ENCODE assay signal across 10 cellular contexts in genomic region chr22:42077486-42078125, GRCh38. TPM values are rescaled to one million over a fixed set of nuclear protein-coding genes. Genes with fewer than 3 reads are reported as not detected.
DNase-seq lines count a peak whose midpoint lies in the region; ATAC-seq and TF ChIP-seq lines count a peak whose summit lies in the region.
"Had no signal": no experiment of that assay in that cellular context is flagged by ENCODE, and none has a peak within 500 bp of the region (broad histone marks: within the 10 kb centered on the region; RNA-seq: fewer than 3 reads in every experiment).

No MANE protein-coding gene starts in this region.

- H3K27ac Mint-ChIP-seq in Caco-2 (ENCODE audit: unreplicated experiment) (peak overlapping the region; percentile 93), immature natural killer cell (peak overlapping the region in 5 of 6 donors; percentile 65 to 98 (median 95))
- peak overlapping the region; percentile 52 for H3K27ac Mint-ChIP-seq in activated CD8-positive, alpha-beta T cell treated with anti-CD3 and anti-CD28 coated beads, Interleukin-2, amount 10 ng/mL, durations not matched to agents 7 days and 5 days

- no peak for TF ChIP-seq POLR2A in spleen (IDR thresholded peaks at IDR 0.05)

- H3K27me3 ChIP-seq in Caco-2 (replicated peaks; ENCODE audit: control insufficient read depth, insufficient read depth, low read length) (no peaks in the 10 kb centered on the region), spleen (replicated peaks in 1 of 7) (no peaks in the 10 kb centered on the region)

- H3K4me3 Mint-ChIP-seq in Caco-2 (ENCODE audit: unreplicated experiment) (no peak overlapping the region), immature natural killer cell (peak overlapping the region in 1 of 5 donors; percentile 21)
- H3K4me3 Mint-ChIP-seq in activated CD8-positive, alpha-beta T cell treated with anti-CD3 and anti-CD28 coated beads, Interleukin-2, amount 10 ng/mL, durations not matched to agents 7 days and 5 days: no peak overlapping the region

- H3K4me1 ChIP-seq in Caco-2: peaks cover 24% of the 10 kb centered on the region
- H3K4me1 ChIP-seq in spleen: peaks cover 24 to 81% (median 65%) of the 10 kb centered on the region in 6 donors

- intact Hi-C loops in Caco-2 (cut with micrococcal nuclease; ENCODE audit: unreplicated experiment): loop anchor here (10.0 kb wide), 2 partner anchors 493 to 537 kb away; partner anchors contain the start of genes PMM1 and POLDIP3
- intact Hi-C loops in spleen (cut with DNase I; ENCODE audit: low total_unique reads): no loop called here

- H3K36me3 ChIP-seq in Caco-2 (ENCODE audit: control insufficient read depth, insufficient read depth, low read length) (peaks cover 1% of the 10 kb centered on the region; the same call in 1 of the 2 replicates), spleen (peaks cover 0 to 35% (median 9%) of the 10 kb centered on the region in 6 donors)

- H3K27me3 Mint-ChIP-seq in Caco-2 (ENCODE audit: insufficient read depth, unreplicated experiment): no peaks in the 10 kb centered on the region
- no peaks in the 10 kb centered on the region for H3K27me3 Mint-ChIP-seq in activated CD8-positive, alpha-beta T cell treated with anti-CD3 and anti-CD28 coated beads, Interleukin-2, amount 10 ng/mL, durations not matched to agents 7 days and 5 days (ENCODE audit: low read depth)
- peaks cover 3 to 14% (median 14%) of the 10 kb centered on the region in 3 donors for H3K27me3 Mint-ChIP-seq in immature natural killer cell (ENCODE audit: low read depth in 3 of 3)

- ATAC-seq in activated CD8-positive, alpha-beta T cell treated with anti-CD3 and anti-CD28 coated beads, Interleukin-2, amount 10 ng/mL, durations not matched to agents 7 days and 5 days: no peak
- ATAC-seq in GM18861 (IDR thresholded peaks at IDR 0.05; ENCODE audit: unreplicated experiment): no peak
- ATAC-seq: PC-3 had no signal

- no peak overlapping the region for H3K4me3 ChIP-seq in Caco-2 (ENCODE audit: low read depth, low read length)
- no peak overlapping the region for H3K4me3 ChIP-seq in spleen

- H3K36me3 Mint-ChIP-seq in Caco-2 (ENCODE audit: insufficient read depth, unreplicated experiment) (peaks cover 35% of the 10 kb centered on the region), immature natural killer cell (peaks cover 0 to 7% (median 3%) of the 10 kb centered on the region in 3 donors)
- H3K36me3 Mint-ChIP-seq in activated CD8-positive, alpha-beta T cell treated with anti-CD3 and anti-CD28 coated beads, Interleukin-2, amount 10 ng/mL, durations not matched to agents 7 days and 5 days (ENCODE audit: low read depth): peaks cover 19% of the 10 kb centered on the region

- DNase-seq in Caco-2 (no peak), immature natural killer cell (no peak), spleen (peak; percentile 81), NCI-H146 treated with DMSO at 0.1 percent for 48 hours (lab: John Stamatoyannopoulos, UW; ENCODE audit: unreplicated experiment) (no peak)
- no peak for DNase-seq in activated CD8-positive, alpha-beta T cell treated with anti-CD3 and anti-CD28 coated beads, Interleukin-2, amount 10 ng/mL, durations not matched to agents 7 days and 5 days
- no peak for DNase-seq in effector CD8-positive, alpha-beta T cell (lab: John Stamatoyannopoulos, UW)
- DNase-seq: activated gamma-delta T cell treated with Interleukin-2 at 50 U/mL for 16 hours, NCI-H2081 treated with DMSO at 0.1 percent for 48 hours, PC-3 had no signal

- H3K9me3 ChIP-seq in Caco-2 (no peaks in the 10 kb centered on the region), spleen (no peaks in the 10 kb centered on the region)

- peaks cover 10% of the 10 kb centered on the region for H3K4me1 Mint-ChIP-seq in Caco-2 (ENCODE audit: low read depth, unreplicated experiment)
- peaks cover 44% of the 10 kb centered on the region for H3K4me1 Mint-ChIP-seq in activated CD8-positive, alpha-beta T cell treated with anti-CD3 and anti-CD28 coated beads, Interleukin-2, amount 10 ng/mL, durations not matched to agents 7 days and 5 days (ENCODE audit: low read depth)
- peaks cover 42 to 51% of the 10 kb centered on the region in 2 donors for H3K4me1 Mint-ChIP-seq in immature natural killer cell

- peak overlapping the region in 6 of 8 donors; percentile 97 to 99 (median 98) for H3K27ac ChIP-seq in spleen

- POLR2A ChIA-PET in Caco-2 (lab: Charles Lee): no interaction called here
- POLR2A ChIA-PET in activated CD8-positive, alpha-beta T cell treated with anti-CD3 and anti-CD28 coated beads, Interleukin-2, amount 10 ng/mL, durations not matched to agents 7 days and 5 days (lab: Charles Lee): interaction anchor here (1.0 to 4.4 kb wide), 4 partner anchors 8 to 296 kb away, joined by 3 to 95 read pairs (median 16); partner anchors contain the start of genes NAGA and NDUFA6

- BruUV-seq in Caco-2 (replicated peaks; lab: Mats Ljungman, UMichigan): no TSS peak

- no peaks in the 10 kb centered on the region for H3K9me3 Mint-ChIP-seq in Caco-2 (ENCODE audit: unreplicated experiment)
- no peaks in the 10 kb centered on the region for H3K9me3 Mint-ChIP-seq in activated CD8-positive, alpha-beta T cell treated with anti-CD3 and anti-CD28 coated beads, Interleukin-2, amount 10 ng/mL, durations not matched to agents 7 days and 5 days (ENCODE audit: insufficient read depth)
- no peaks in the 10 kb centered on the region for H3K9me3 Mint-ChIP-seq in immature natural killer cell

- TF ChIP-seq CTCF in Caco-2 (IDR thresholded peaks at IDR 0.05; ENCODE audit: insufficient read depth in 1 of 2, low read depth in 1 of 2, low read length in 1 of 2, severe bottlenecking in 1 of 2, unreplicated experiment in 1 of 2) (no peak), spleen (IDR thresholded peaks at IDR 0.05 in 8 of 11, conservative IDR thresholded peaks at IDR 0.05 in 3 of 11) (no peak)

- CTCF ChIA-PET in Caco-2 (lab: Charles Lee): interaction anchor here (0.9 kb wide), 1 partner anchor 13 kb away, joined by 3 read pairs; the partner anchor contains the start of gene NDUFA6
- CTCF ChIA-PET in activated CD8-positive, alpha-beta T cell treated with anti-CD3 and anti-CD28 coated beads, Interleukin-2, amount 10 ng/mL, durations not matched to agents 7 days and 5 days (lab: Charles Lee): interaction anchor here (4.2 kb wide), 1 partner anchor 13 kb away, joined by 40 read pairs; the partner anchor contains the start of gene NDUFA6

- WGBS in spleen, 5 donors: 89 to 95% (median 95%) methylated on average over 11 to 21 of the region's 21 CpGs

RNA-seq across cellular contexts. Expression of gene SMDT1, which starts 1.9 kb away (rescaled TPM):
- total RNA-seq in Caco-2 (2022) (65.7 and 68.6 TPM in 2 replicates), spleen (10 to 100 TPM; 13.6 to 91.4 (median 69.6) TPM)
- 10 to 100 TPM; 77.2 to 78.2 TPM for total RNA-seq in activated CD8-positive, alpha-beta T cell treated with anti-CD3 and anti-CD28 coated beads, Interleukin-2, amount 10 ng/mL, durations not matched to agents 7 days and 5 days
- polyA plus RNA-seq in immature natural killer cell (100 to 1,000 TPM; 158 to 284 (median 174) TPM), spleen (100 to 1,000 TPM in 1 of 3 donors, 10 to 100 TPM in 2; 79.9 to 171 (median 90.7) TPM)

RNA-seq across cellular contexts. Expression of gene PHETA2, which starts 3.6 kb away (rescaled TPM):
- 19.7 and 19.8 TPM in 2 replicates for total RNA-seq in Caco-2 (2022)
- 1 to 10 TPM; 1.6 to 1.9 TPM for total RNA-seq in activated CD8-positive, alpha-beta T cell treated with anti-CD3 and anti-CD28 coated beads, Interleukin-2, amount 10 ng/mL, durations not matched to agents 7 days and 5 days
- 1 to 10 TPM in 2 of 3 donors, under 1 TPM in 1; 0.78 to 2.1 (median 1.2) TPM for polyA plus RNA-seq in immature natural killer cell
- total RNA-seq in spleen: 10 to 100 TPM in 3 of 7 donors, 1 to 10 TPM in 4; 6.8 to 11.5 (median 9.6) TPM
- 1 to 10 TPM; 3.1 to 5.5 (median 4.3) TPM for polyA plus RNA-seq in spleen

RNA-seq across cellular contexts. Expression of gene NAGA, which starts 7.0 kb away (rescaled TPM):
- total RNA-seq in Caco-2 (2022) (27.8 and 28.3 TPM in 2 replicates), spleen (10 to 100 TPM; 20.2 to 60.2 (median 34.1) TPM)
- 10 to 100 TPM; 17.1 to 18.1 TPM for total RNA-seq in activated CD8-positive, alpha-beta T cell treated with anti-CD3 and anti-CD28 coated beads, Interleukin-2, amount 10 ng/mL, durations not matched to agents 7 days and 5 days
- polyA plus RNA-seq in immature natural killer cell (10 to 100 TPM; 17.5 to 30.5 (median 24.4) TPM), spleen (1 to 10 TPM; 7.0 to 7.4 (median 7.1) TPM)

RNA-seq across cellular contexts. Expression of gene NDUFA6, which starts 13.0 kb away (rescaled TPM):
- 119 and 124 TPM in 2 replicates for total RNA-seq in Caco-2 (2022)
- 100 to 1,000 TPM in 1 of 2 experiments, 10 to 100 TPM in 1; 90.7 to 102 TPM for total RNA-seq in activated CD8-positive, alpha-beta T cell treated with anti-CD3 and anti-CD28 coated beads, Interleukin-2, amount 10 ng/mL, durations not matched to agents 7 days and 5 days
- 100 to 1,000 TPM; 148 to 227 (median 214) TPM for polyA plus RNA-seq in immature natural killer cell
- total RNA-seq in spleen: 10 to 100 TPM; 31.1 to 44.9 (median 36.8) TPM
- polyA plus RNA-seq in spleen: 10 to 100 TPM; 50.2 to 73.8 (median 64.2) TPM

RNA-seq across cellular contexts. Expression of gene CYP2D6, which starts 53.0 kb away (rescaled TPM):
- total RNA-seq in Caco-2 (2022) (1.7 TPM in 2 replicates), spleen (1 to 10 TPM; 1.2 to 3.6 (median 2.1) TPM)
- 1 to 10 TPM; 2.9 to 3.6 TPM for total RNA-seq in activated CD8-positive, alpha-beta T cell treated with anti-CD3 and anti-CD28 coated beads, Interleukin-2, amount 10 ng/mL, durations not matched to agents 7 days and 5 days
- polyA plus RNA-seq in immature natural killer cell (not detected), spleen (1 to 10 TPM; 2.4 to 3.5 (median 3.0) TPM)
